In the genomic region with DNA sequence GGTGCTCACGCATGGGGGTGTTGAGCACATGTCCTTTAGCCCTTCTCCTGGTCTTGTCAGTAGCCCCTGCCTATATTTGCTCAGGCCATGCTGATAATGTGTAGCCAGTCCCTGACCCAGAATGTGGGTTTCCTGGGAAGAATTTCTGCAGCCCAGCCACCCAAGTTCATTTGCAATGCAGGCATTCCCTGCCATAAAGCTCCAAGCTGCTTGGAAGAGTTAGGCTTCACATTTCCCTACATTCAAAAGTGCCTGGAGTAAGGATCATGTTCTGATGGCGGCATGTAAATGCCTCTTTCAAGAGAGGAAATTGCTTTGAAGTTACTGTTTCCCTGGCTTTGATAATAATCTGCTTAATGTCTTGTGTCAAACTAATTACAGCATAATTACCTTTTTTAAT, we compare ENCODE assay signal across 1 cellular context.
TF ChIP-seq lines count a peak whose summit lies in the region.

No MANE protein-coding gene starts in this region.

TF ChIP-seq in WTC11, 78 proteins besides CTCF, POLR2A, EP300 and RAD21 (continued from another document):
- TF ChIP-seq, protein P1, sequence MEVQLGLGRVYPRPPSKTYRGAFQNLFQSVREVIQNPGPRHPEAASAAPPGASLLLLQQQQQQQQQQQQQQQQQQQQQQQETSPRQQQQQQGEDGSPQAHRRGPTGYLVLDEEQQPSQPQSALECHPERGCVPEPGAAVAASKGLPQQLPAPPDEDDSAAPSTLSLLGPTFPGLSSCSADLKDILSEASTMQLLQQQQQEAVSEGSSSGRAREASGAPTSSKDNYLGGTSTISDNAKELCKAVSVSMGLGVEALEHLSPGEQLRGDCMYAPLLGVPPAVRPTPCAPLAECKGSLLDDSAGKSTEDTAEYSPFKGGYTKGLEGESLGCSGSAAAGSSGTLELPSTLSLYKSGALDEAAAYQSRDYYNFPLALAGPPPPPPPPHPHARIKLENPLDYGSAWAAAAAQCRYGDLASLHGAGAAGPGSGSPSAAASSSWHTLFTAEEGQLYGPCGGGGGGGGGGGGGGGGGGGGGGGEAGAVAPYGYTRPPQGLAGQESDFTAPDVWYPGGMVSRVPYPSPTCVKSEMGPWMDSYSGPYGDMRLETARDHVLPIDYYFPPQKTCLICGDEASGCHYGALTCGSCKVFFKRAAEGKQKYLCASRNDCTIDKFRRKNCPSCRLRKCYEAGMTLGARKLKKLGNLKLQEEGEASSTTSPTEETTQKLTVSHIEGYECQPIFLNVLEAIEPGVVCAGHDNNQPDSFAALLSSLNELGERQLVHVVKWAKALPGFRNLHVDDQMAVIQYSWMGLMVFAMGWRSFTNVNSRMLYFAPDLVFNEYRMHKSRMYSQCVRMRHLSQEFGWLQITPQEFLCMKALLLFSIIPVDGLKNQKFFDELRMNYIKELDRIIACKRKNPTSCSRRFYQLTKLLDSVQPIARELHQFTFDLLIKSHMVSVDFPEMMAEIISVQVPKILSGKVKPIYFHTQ (CRISPR knock-in tag; IDR thresholded peaks at IDR 0.05): no peak
- TF ChIP-seq, protein P2, sequence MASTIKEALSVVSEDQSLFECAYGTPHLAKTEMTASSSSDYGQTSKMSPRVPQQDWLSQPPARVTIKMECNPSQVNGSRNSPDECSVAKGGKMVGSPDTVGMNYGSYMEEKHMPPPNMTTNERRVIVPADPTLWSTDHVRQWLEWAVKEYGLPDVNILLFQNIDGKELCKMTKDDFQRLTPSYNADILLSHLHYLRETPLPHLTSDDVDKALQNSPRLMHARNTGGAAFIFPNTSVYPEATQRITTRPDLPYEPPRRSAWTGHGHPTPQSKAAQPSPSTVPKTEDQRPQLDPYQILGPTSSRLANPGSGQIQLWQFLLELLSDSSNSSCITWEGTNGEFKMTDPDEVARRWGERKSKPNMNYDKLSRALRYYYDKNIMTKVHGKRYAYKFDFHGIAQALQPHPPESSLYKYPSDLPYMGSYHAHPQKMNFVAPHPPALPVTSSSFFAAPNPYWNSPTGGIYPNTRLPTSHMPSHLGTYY (CRISPR knock-in tag; IDR thresholded peaks at IDR 0.05): no peak
- TF ChIP-seq, protein P3, sequence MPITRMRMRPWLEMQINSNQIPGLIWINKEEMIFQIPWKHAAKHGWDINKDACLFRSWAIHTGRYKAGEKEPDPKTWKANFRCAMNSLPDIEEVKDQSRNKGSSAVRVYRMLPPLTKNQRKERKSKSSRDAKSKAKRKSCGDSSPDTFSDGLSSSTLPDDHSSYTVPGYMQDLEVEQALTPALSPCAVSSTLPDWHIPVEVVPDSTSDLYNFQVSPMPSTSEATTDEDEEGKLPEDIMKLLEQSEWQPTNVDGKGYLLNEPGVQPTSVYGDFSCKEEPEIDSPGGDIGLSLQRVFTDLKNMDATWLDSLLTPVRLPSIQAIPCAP (CRISPR knock-in tag; IDR thresholded peaks at IDR 0.05): no peak
- TF ChIP-seq TP53 (CRISPR knock-in tag; IDR thresholded peaks at IDR 0.05) (no peak), NR3C1 (CRISPR knock-in tag; conservative IDR thresholded peaks at IDR 0.05; ENCODE audit: low read depth) (no peak), NR1H2 (CRISPR knock-in tag; IDR thresholded peaks at IDR 0.05) (no peak)
- TF ChIP-seq, protein P4, sequence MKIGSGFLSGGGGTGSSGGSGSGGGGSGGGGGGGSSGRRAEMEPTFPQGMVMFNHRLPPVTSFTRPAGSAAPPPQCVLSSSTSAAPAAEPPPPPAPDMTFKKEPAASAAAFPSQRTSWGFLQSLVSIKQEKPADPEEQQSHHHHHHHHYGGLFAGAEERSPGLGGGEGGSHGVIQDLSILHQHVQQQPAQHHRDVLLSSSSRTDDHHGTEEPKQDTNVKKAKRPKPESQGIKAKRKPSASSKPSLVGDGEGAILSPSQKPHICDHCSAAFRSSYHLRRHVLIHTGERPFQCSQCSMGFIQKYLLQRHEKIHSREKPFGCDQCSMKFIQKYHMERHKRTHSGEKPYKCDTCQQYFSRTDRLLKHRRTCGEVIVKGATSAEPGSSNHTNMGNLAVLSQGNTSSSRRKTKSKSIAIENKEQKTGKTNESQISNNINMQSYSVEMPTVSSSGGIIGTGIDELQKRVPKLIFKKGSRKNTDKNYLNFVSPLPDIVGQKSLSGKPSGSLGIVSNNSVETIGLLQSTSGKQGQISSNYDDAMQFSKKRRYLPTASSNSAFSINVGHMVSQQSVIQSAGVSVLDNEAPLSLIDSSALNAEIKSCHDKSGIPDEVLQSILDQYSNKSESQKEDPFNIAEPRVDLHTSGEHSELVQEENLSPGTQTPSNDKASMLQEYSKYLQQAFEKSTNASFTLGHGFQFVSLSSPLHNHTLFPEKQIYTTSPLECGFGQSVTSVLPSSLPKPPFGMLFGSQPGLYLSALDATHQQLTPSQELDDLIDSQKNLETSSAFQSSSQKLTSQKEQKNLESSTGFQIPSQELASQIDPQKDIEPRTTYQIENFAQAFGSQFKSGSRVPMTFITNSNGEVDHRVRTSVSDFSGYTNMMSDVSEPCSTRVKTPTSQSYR (CRISPR knock-in tag; IDR thresholded peaks at IDR 0.05): no peak
